9 cellular contexts compared by ENCODE assay signal in the genomic region with DNA sequence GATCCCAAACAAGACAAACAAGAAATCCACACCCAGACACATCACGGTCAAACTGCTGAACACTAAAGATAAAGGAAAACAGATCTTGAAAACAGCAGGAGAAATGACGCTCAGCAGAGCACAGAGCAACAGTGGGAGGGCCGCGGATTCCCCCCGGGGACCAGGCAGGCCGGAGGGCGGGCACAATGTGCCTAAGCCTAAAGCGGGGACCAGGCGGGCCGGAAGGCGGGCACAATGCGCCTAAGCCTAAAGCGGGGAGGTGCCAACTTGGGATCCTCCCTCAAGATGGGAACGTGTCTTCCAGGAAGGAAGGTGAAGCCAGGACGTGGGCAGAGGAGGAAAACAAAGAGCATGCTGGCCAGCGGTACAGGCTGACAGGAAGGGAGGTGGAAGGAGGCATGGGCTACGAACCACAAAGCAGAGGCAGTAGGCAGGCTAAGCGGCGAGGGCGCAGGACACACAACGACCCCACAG. TPM values are rescaled to one million over a fixed set of nuclear protein-coding genes. Genes with fewer than 3 reads are reported as not detected.
DNase-seq lines count a peak whose midpoint lies in the region; ATAC-seq, FAIRE-seq and TF ChIP-seq lines count a peak whose summit lies in the region.
"Had no signal": no experiment of that assay in that cellular context is flagged by ENCODE, and none has a peak within 500 bp of the region (broad histone marks: within the 10 kb centered on the region; RNA-seq: fewer than 3 reads in every experiment).

No MANE protein-coding gene starts in this region.

- no peak overlapping the region for H2AFZ ChIP-seq in GM23338
- peak overlapping the region; percentile 5 for H2AFZ ChIP-seq in endothelial cell of umbilical vein (ENCODE audit: low read depth, low read length)

- ATAC-seq in GM23338, result peak; percentile 68
- ATAC-seq in activated CD8-positive, alpha-beta memory T cell treated with anti-CD3 and anti-CD28 coated beads, Interleukin-2, amount 10 ng/mL, durations not matched to agents 7 days and 5 days, result no peak

- H3K9me3 Mint-ChIP-seq in GM23338, result no peaks in the 10 kb centered on the region; the same call in 2 of the 3 replicates
- H3K9me3 Mint-ChIP-seq in activated CD8-positive, alpha-beta memory T cell treated with anti-CD3 and anti-CD28 coated beads, Interleukin-2, amount 10 ng/mL, durations not matched to agents 7 days and 5 days (ENCODE audit: low read depth), result no peaks in the 10 kb centered on the region

- H3F3A ChIP-seq in GM23338 (replicated peaks; ENCODE audit: low read depth), result no peaks in the 10 kb centered on the region

- no peaks in the 10 kb centered on the region for H3K9me2 ChIP-seq in GM23338 (ENCODE audit: insufficient read depth)

- no peak overlapping the region for H3K9ac ChIP-seq in endothelial cell of umbilical vein (replicated peaks; ENCODE audit: extremely low read depth, insufficient read depth, low read length)

- peaks cover 48% of the 10 kb centered on the region for H3K4me1 Mint-ChIP-seq in GM23338
- peaks cover 6% of the 10 kb centered on the region for H3K4me1 Mint-ChIP-seq in activated CD8-positive, alpha-beta memory T cell treated with anti-CD3 and anti-CD28 coated beads, Interleukin-2, amount 10 ng/mL, durations not matched to agents 7 days and 5 days

- no TSS peak for BruUV-seq in endothelial cell of umbilical vein (replicated peaks; lab: Mats Ljungman, UMichigan)

- H3K4me2 ChIP-seq in GM23338 (peak overlapping the region; percentile 23; the same call in 1 of the 2 replicates), endothelial cell of umbilical vein (ENCODE audit: insufficient read depth, low read length) (peak overlapping the region; percentile 19)

- intact Hi-C loops in endothelial cell of umbilical vein (cut with micrococcal nuclease), result loop anchor here (1.0 to 2.0 kb wide), 4 partner anchors 12 to 30 kb away; no protein-coding TSS in a partner anchor

- H3K4me1 ChIP-seq in GM23338 (ENCODE audit: insufficient read depth) (peaks cover 20% of the 10 kb centered on the region), endothelial cell of umbilical vein (ENCODE audit: control insufficient read depth, extremely low read depth, insufficient read depth, low read length) (peaks cover 21% of the 10 kb centered on the region)
- H3K4me1 ChIP-seq: SJSA1 had no signal

- DNase-seq in GM03348 (ENCODE audit: low spot score) (peak; percentile 72), GM23338 (ENCODE audit: low spot score) (peak; percentile 66), NCI-H524 treated with DMSO at 0.1 percent for 48 hours (lab: John Stamatoyannopoulos, UW) (peak; percentile 37), endothelial cell of umbilical vein (ENCODE audit: low read depth, low spot score) (peak; percentile 78), myocyte (ENCODE audit: low read depth) (peak; percentile 16), NCI-H510A (lab: John Stamatoyannopoulos, UW) (no peak)
- no peak for DNase-seq in stimulated activated naive CD4-positive, alpha-beta T cell treated with Interleukin-2 at 50 U/mL for 16 hours (lab: John Stamatoyannopoulos, UW)
- DNase-seq in activated CD8-positive, alpha-beta memory T cell treated with anti-CD3 and anti-CD28 coated beads, Interleukin-2, amount 10 ng/mL, durations not matched to agents 7 days and 5 days, result no peak

- CTCF ChIA-PET in endothelial cell of umbilical vein (lab: Charles Lee), result interaction anchor here (1.2 to 2.3 kb wide), 3 partner anchors 11 to 16 kb away, joined by 4 to 5 read pairs (median 4); no protein-coding TSS in a partner anchor
- CTCF ChIA-PET in activated CD8-positive, alpha-beta memory T cell treated with anti-CD3 and anti-CD28 coated beads, Interleukin-2, amount 10 ng/mL, durations not matched to agents 7 days and 5 days (lab: Charles Lee), result no interaction called here

- TF ChIP-seq POLR2A in endothelial cell of umbilical vein (IDR thresholded peaks at IDR 0.05; ENCODE audit: low read depth, low read length), result no peak

- dilution Hi-C loops in endothelial cell of umbilical vein (cut with MboI; ENCODE audit: extremely low pct_ligation_motif_present, low sequenced_read_pairs), result no loop called here

- no peak overlapping the region for H3K4me3 ChIP-seq in GM23338
- H3K4me3 ChIP-seq in endothelial cell of umbilical vein (replicated peaks in 1 of 3; ENCODE audit: insufficient read depth in 1 of 3, low read depth in 1 of 3, low read length in 3 of 3), result no peak overlapping the region
- H3K4me3 ChIP-seq: SJSA1 had no signal

- no peak for FAIRE-seq in endothelial cell of umbilical vein (lab: Jason Lieb, UNC)

- peaks cover 9% of the 10 kb centered on the region; the same call in 1 of the 2 replicates for H3K27me3 ChIP-seq in GM23338 (ENCODE audit: insufficient read depth)
- H3K27me3 ChIP-seq in endothelial cell of umbilical vein (ENCODE audit: control insufficient read depth in 2 of 2, insufficient read depth in 2 of 2, low read length in 2 of 2), result no peaks in the 10 kb centered on the region
- H3K27me3 ChIP-seq: SJSA1 had no signal

- peaks cover 38% of the 10 kb centered on the region for H3K27me3 Mint-ChIP-seq in GM23338 (ENCODE audit: insufficient read depth, low read depth, poor library complexity)
- H3K27me3 Mint-ChIP-seq in activated CD8-positive, alpha-beta memory T cell treated with anti-CD3 and anti-CD28 coated beads, Interleukin-2, amount 10 ng/mL, durations not matched to agents 7 days and 5 days, result peaks cover 9% of the 10 kb centered on the region

- peaks cover 6% of the 10 kb centered on the region for H3K36me3 Mint-ChIP-seq in GM23338 (ENCODE audit: low read depth)
- no peaks in the 10 kb centered on the region for H3K36me3 Mint-ChIP-seq in activated CD8-positive, alpha-beta memory T cell treated with anti-CD3 and anti-CD28 coated beads, Interleukin-2, amount 10 ng/mL, durations not matched to agents 7 days and 5 days

- H3K4me3 Mint-ChIP-seq in GM23338, result peak overlapping the region; percentile 18
- H3K4me3 Mint-ChIP-seq in activated CD8-positive, alpha-beta memory T cell treated with anti-CD3 and anti-CD28 coated beads, Interleukin-2, amount 10 ng/mL, durations not matched to agents 7 days and 5 days, result no peak overlapping the region

- no peak overlapping the region for H3K27ac Mint-ChIP-seq in GM23338
- H3K27ac Mint-ChIP-seq in activated CD8-positive, alpha-beta memory T cell treated with anti-CD3 and anti-CD28 coated beads, Interleukin-2, amount 10 ng/mL, durations not matched to agents 7 days and 5 days, result no peak overlapping the region

- H3K27ac ChIP-seq in GM23338 (ENCODE audit: low read depth), result no peak overlapping the region; the same call in 1 of the 2 replicates
- H3K27ac ChIP-seq in endothelial cell of umbilical vein (ENCODE audit: insufficient read depth, low read depth, low read length), result peak overlapping the region; percentile 2
- H3K27ac ChIP-seq: SJSA1 had no signal

- no peak for TF ChIP-seq CTCF in GM23338 (conservative IDR thresholded peaks at IDR 0.05; ENCODE audit: low read depth in 2 of 2)
- TF ChIP-seq CTCF in endothelial cell of umbilical vein (IDR thresholded peaks at IDR 0.05; ENCODE audit: extremely low read depth in 1 of 2, insufficient read depth in 1 of 2, low read depth in 1 of 2, low read length in 2 of 2), result no peak

- H3K36me3 ChIP-seq in GM23338 (ENCODE audit: insufficient read depth) (no peaks in the 10 kb centered on the region), endothelial cell of umbilical vein (ENCODE audit: control insufficient read depth in 2 of 2, extremely low read depth in 1 of 2, insufficient read depth in 2 of 2, low read length in 2 of 2) (peaks cover 5 to 6% of the 10 kb centered on the region in 2 experiments)

- no peaks in the 10 kb centered on the region for H3K9me1 ChIP-seq in endothelial cell of umbilical vein (replicated peaks; ENCODE audit: control insufficient read depth, extremely low read depth, insufficient read depth, low read length)

- H3K79me2 ChIP-seq in GM23338 (replicated peaks; ENCODE audit: insufficient read depth) (peaks cover 47% of the 10 kb centered on the region), endothelial cell of umbilical vein (ENCODE audit: control insufficient read depth, insufficient read depth, low read length) (peaks cover 53% of the 10 kb centered on the region)

- no peaks in the 10 kb centered on the region for H3K9me3 ChIP-seq in endothelial cell of umbilical vein (replicated peaks; ENCODE audit: control insufficient read depth, insufficient read depth, low read length)
- H3K9me3 ChIP-seq: SJSA1 had no signal

- POLR2A ChIA-PET in endothelial cell of umbilical vein (lab: Charles Lee), result no interaction called here

- peaks cover 32% of the 10 kb centered on the region for H4K20me1 ChIP-seq in GM23338 (replicated peaks; ENCODE audit: insufficient read depth)
- no peaks in the 10 kb centered on the region for H4K20me1 ChIP-seq in endothelial cell of umbilical vein (replicated peaks; ENCODE audit: control insufficient read depth, extremely low read depth, insufficient read depth, low read length)

TF ChIP-seq in GM23338, 12 proteins besides CTCF, POLR2A, EP300 and RAD21 (continues in another document):
- TF ChIP-seq EZH2phosphoT487 (IDR thresholded peaks at IDR 0.05; ENCODE audit: unreplicated experiment), result no peak
- TF ChIP-seq POLR2AphosphoS5 (IDR thresholded peaks at IDR 0.05; ENCODE audit: low read depth), result no peak

TF ChIP-seq in endothelial cell of umbilical vein, 7 proteins besides CTCF, POLR2A, EP300 and RAD21 (continues in another document):
- no peak for TF ChIP-seq JUN (IDR thresholded peaks at IDR 0.05; ENCODE audit: borderline replicate concordance, insufficient read depth, insufficient read length, low read depth)
- TF ChIP-seq, protein P1, sequence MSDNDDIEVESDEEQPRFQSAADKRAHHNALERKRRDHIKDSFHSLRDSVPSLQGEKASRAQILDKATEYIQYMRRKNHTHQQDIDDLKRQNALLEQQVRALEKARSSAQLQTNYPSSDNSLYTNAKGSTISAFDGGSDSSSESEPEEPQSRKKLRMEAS (IDR thresholded peaks at IDR 0.05; ENCODE audit: insufficient read depth, insufficient read length), result peak; percentile 71
- no peak for TF ChIP-seq POLR2AphosphoS5 (IDR thresholded peaks at IDR 0.05; ENCODE audit: insufficient read depth, low read depth, low read length)
- peak; percentile 57 for TF ChIP-seq MYC (IDR thresholded peaks at IDR 0.05; ENCODE audit: low read depth, low read length)

RNA-seq across cellular contexts. Expression of a gene that starts 31.1 kb away (rescaled TPM):
- total RNA-seq in GM23338 (2014; rRNA removed; shearing (Covaris generic)), result 68.8 and 73.9 TPM in 2 replicates
- 19.8 and 20.0 TPM in 2 replicates for polyA plus RNA-seq in GM23338 (2016; fragmentation: Nextera tagmentation; extraction: Ambion mirVana)
- total RNA-seq in endothelial cell of umbilical vein, result 135 and 158 TPM in 2 replicates
- 67.4 and 81.4 TPM in 2 replicates for polyA plus RNA-seq in endothelial cell of umbilical vein
- 50.8 and 64.0 TPM in 2 replicates for polyA plus RNA-seq in endothelial cell of umbilical vein (2011; cell fraction: cytosol; rRNA removed)
- polyA plus RNA-seq in endothelial cell of umbilical vein (2011; cell fraction: nucleus; rRNA removed), result 86.2 and 89.0 TPM in 2 replicates
- 67.9 and 76.6 TPM in 2 replicates for polyA plus RNA-seq in endothelial cell of umbilical vein (2012)
- 214 and 271 TPM in 2 replicates for polyA minus RNA-seq in endothelial cell of umbilical vein
- polyA minus RNA-seq in endothelial cell of umbilical vein (2011; cell fraction: cytosol; rRNA and poly(A)+ RNA removed), result 23.0 TPM
- 51.3 and 75.1 TPM in 2 replicates for polyA minus RNA-seq in endothelial cell of umbilical vein (2011; cell fraction: nucleus; rRNA and poly(A)+ RNA removed)
- total RNA-seq in myocyte, result 92.8 and 118 TPM in 2 replicates
- polyA plus RNA-seq in myocyte (2012), result 68.1 TPM
- 10 to 100 TPM; 12.3 to 21.2 TPM for total RNA-seq in activated CD8-positive, alpha-beta memory T cell treated with anti-CD3 and anti-CD28 coated beads, Interleukin-2, amount 10 ng/mL, durations not matched to agents 7 days and 5 days

Comparison
In these comparisons a context has a peak if more than half of its experiments do, and no peak if none do; other contexts are left out.
1. DNase-seq: peak in GM03348 (single experiment), GM23338 (single experiment), NCI-H524 treated with DMSO at 0.1 percent for 48 hours (single experiment), endothelial cell of umbilical vein (single experiment) and myocyte (single experiment); none in stimulated activated naive CD4-positive, alpha-beta T cell treated with Interleukin-2 at 50 U/mL for 16 hours (single experiment), activated CD8-positive, alpha-beta memory T cell treated with anti-CD3 and anti-CD28 coated beads, Interleukin-2, amount 10 ng/mL, durations not matched to agents 7 days and 5 days (single experiment) and NCI-H510A (single experiment).